In the genomic region with DNA sequence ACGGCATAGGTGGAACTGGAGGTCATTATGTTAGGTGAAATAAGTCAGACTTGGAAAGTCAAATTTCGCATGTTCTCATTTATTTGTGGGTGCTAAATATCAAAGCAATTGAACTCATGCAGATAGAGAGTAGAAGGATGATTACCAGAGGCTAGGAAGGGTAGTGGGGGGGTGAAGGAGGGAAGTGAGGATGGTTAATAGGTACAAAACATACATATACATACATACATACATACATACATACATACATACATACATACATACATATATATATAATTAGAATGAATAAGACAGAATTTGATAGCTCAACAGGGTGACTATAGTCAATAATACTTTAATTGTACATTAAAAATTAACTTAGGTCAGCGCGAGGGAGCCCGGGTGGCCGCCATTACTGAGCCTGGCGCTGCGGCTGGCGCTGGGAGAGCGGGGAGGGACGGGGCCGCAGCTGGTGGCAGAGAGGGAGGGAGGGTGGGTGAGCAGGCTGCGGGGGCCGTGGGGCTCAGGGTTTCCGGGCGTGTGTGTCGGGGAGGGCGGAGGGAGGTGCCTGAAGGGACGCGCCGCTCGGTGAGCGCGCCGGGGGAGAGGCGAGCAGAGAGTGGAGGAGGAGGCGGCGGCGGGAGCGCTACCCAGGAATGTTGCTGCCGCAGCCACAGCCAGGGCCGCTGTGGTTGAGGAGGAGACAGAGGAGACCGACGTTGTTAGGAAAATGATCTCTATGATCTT, we compare ENCODE assay signal across 8 cellular contexts.
DNase-seq lines count a peak whose midpoint lies in the region; ATAC-seq and TF ChIP-seq lines count a peak whose summit lies in the region.

No MANE protein-coding gene starts in this region.

- POLR2A ChIA-PET in MCF 10A (lab: Yijun Ruan, JAX), result interaction anchor here (0.6 kb wide), 1 partner anchor 13 kb away, joined by 6 read pairs; no protein-coding TSS in a partner anchor

- DNase-seq in DND-41 (peak; percentile 62), NCI-H2107 treated with DMSO at 0.1 percent for 48 hours (lab: John Stamatoyannopoulos, UW; ENCODE audit: unreplicated experiment) (peak; percentile 91), MCF 10A (ENCODE audit: unreplicated experiment) (peak; percentile 20), CD14-positive monocyte (ENCODE audit: low spot score) (no peak)

- H3K4me1 ChIP-seq in DND-41 (ENCODE audit: insufficient read depth, low read length), result peaks cover 10% of the 10 kb centered on the region; the same call in 1 of the 2 replicates
- H3K4me1 ChIP-seq in iPS-20b (ENCODE audit: insufficient read depth, low read length), result peaks cover 4% of the 10 kb centered on the region; the same call in 1 of the 2 replicates
- peaks cover 9% of the 10 kb centered on the region for H3K4me1 ChIP-seq in skeletal muscle satellite cell (ENCODE audit: control insufficient read depth, insufficient read depth, low read length)

- CTCF ChIA-PET in MCF 10A (lab: Yijun Ruan, JAX), result no interaction called here

- ATAC-seq in DND-41 (ENCODE audit: insufficient read depth, low read depth), result peak; percentile 98
- no peak for ATAC-seq in HG02588 (IDR thresholded peaks at IDR 0.05; ENCODE audit: unreplicated experiment)
- no peak for ATAC-seq in HG02852 (IDR thresholded peaks at IDR 0.05; ENCODE audit: unreplicated experiment)

- H3K27ac Mint-ChIP-seq in MCF 10A (ENCODE audit: low read depth, unreplicated experiment), result no peak overlapping the region
- no peak overlapping the region for H3K27ac Mint-ChIP-seq in CD14-positive monocyte

- H2AFZ ChIP-seq in DND-41 (ENCODE audit: low read depth, low read length), result no peak overlapping the region; the same call in 1 of the 2 replicates

- peak overlapping the region; percentile 57 for H3K4me2 ChIP-seq in DND-41 (ENCODE audit: insufficient read depth, low read length)
- H3K4me2 ChIP-seq in skeletal muscle satellite cell (ENCODE audit: low read length), result peak overlapping the region; percentile 97

- intact Hi-C loops in MCF 10A (cut with micrococcal nuclease), result no loop called here
- intact Hi-C loops in CD14-positive monocyte (cut with micrococcal nuclease), result no loop called here

- H4K20me1 ChIP-seq in DND-41 (ENCODE audit: insufficient read depth, low read length), result no peaks in the 10 kb centered on the region

- TF ChIP-seq CTCF in DND-41 (IDR thresholded peaks at IDR 0.05; ENCODE audit: borderline replicate concordance, extremely low read depth, low read length, poor library complexity, severe bottlenecking) (no peak), MCF 10A (IDR thresholded peaks at IDR 0.05; ENCODE audit: unreplicated experiment) (no peak), CD14-positive monocyte (IDR thresholded peaks at IDR 0.05) (no peak)

- BruUV-seq in MCF 10A (replicated peaks; lab: Mats Ljungman, UMichigan), result no TSS peak

- H3K9me3 Mint-ChIP-seq in MCF 10A (ENCODE audit: unreplicated experiment) (peaks cover 31% of the 10 kb centered on the region), CD14-positive monocyte (peaks cover 3 to 10% (median 5%) of the 10 kb centered on the region in 7 donors)

- H3K27me3 ChIP-seq in DND-41 (ENCODE audit: insufficient read depth, low read length, poor library complexity), result peaks cover 7% of the 10 kb centered on the region
- H3K27me3 ChIP-seq in iPS-20b (ENCODE audit: insufficient read depth, low read length), result peaks cover 22% of the 10 kb centered on the region
- H3K27me3 ChIP-seq in skeletal muscle satellite cell (ENCODE audit: control insufficient read depth, insufficient read depth, low read length), result no peaks in the 10 kb centered on the region

- H3K4me1 Mint-ChIP-seq in MCF 10A (ENCODE audit: insufficient read depth, unreplicated experiment), result peaks cover 7% of the 10 kb centered on the region
- no peaks in the 10 kb centered on the region for H3K4me1 Mint-ChIP-seq in CD14-positive monocyte

- H3K9me3 ChIP-seq in DND-41 (ENCODE audit: insufficient read depth, low read length, severe bottlenecking) (no peaks in the 10 kb centered on the region), iPS-20b (ENCODE audit: insufficient read depth, low read depth, low read length) (no peaks in the 10 kb centered on the region), skeletal muscle satellite cell (replicated peaks; ENCODE audit: low read length) (no peaks in the 10 kb centered on the region)

- H3K4me3 ChIP-seq in DND-41 (ENCODE audit: low read depth in 1 of 2, low read length in 2 of 2), result peak overlapping the region in 1 of 2 experiments; percentile 37; a peak in 2 of 4 replicates
- H3K4me3 ChIP-seq in iPS-20b (ENCODE audit: low read length), result peak overlapping the region; percentile 73
- peak overlapping the region; percentile 75 for H3K4me3 ChIP-seq in skeletal muscle satellite cell (ENCODE audit: low read length)

- no peaks in the 10 kb centered on the region for H3K79me2 ChIP-seq in DND-41 (ENCODE audit: insufficient read depth, low read length)

- H3K9ac ChIP-seq in DND-41 (ENCODE audit: low read depth, low read length), result no peak overlapping the region
- peak overlapping the region; percentile 56 for H3K9ac ChIP-seq in iPS-20b (ENCODE audit: low read depth, low read length)
- H3K9ac ChIP-seq in skeletal muscle satellite cell (ENCODE audit: low read depth, low read length), result peak overlapping the region; percentile 83

- H3K4me3 Mint-ChIP-seq in MCF 10A (ENCODE audit: unreplicated experiment), result peak overlapping the region; percentile 66
- H3K4me3 Mint-ChIP-seq in CD14-positive monocyte, result peak overlapping the region in 1 of 2 donors; percentile 56

- H3K36me3 Mint-ChIP-seq in MCF 10A (ENCODE audit: insufficient read depth, unreplicated experiment) (peaks cover 12% of the 10 kb centered on the region), CD14-positive monocyte (no peaks in the 10 kb centered on the region)

- H3K27me3 Mint-ChIP-seq in MCF 10A (ENCODE audit: insufficient read depth, unreplicated experiment) (no peaks in the 10 kb centered on the region), CD14-positive monocyte (ENCODE audit: low read depth in 3 of 3) (peaks cover 7 to 21% (median 9%) of the 10 kb centered on the region in 3 donors)

- H3K36me3 ChIP-seq in DND-41 (ENCODE audit: insufficient read depth, low read length) (no peaks in the 10 kb centered on the region), iPS-20b (ENCODE audit: insufficient read depth, low read depth, low read length) (no peaks in the 10 kb centered on the region), skeletal muscle satellite cell (ENCODE audit: insufficient read depth, low read length) (no peaks in the 10 kb centered on the region)

- no peak overlapping the region for H3K27ac ChIP-seq in DND-41 (ENCODE audit: low read length)
- no peak overlapping the region for H3K27ac ChIP-seq in iPS-20b (ENCODE audit: low read length)
